ENCODE assay signal across 11 cellular contexts in the genomic region with DNA sequence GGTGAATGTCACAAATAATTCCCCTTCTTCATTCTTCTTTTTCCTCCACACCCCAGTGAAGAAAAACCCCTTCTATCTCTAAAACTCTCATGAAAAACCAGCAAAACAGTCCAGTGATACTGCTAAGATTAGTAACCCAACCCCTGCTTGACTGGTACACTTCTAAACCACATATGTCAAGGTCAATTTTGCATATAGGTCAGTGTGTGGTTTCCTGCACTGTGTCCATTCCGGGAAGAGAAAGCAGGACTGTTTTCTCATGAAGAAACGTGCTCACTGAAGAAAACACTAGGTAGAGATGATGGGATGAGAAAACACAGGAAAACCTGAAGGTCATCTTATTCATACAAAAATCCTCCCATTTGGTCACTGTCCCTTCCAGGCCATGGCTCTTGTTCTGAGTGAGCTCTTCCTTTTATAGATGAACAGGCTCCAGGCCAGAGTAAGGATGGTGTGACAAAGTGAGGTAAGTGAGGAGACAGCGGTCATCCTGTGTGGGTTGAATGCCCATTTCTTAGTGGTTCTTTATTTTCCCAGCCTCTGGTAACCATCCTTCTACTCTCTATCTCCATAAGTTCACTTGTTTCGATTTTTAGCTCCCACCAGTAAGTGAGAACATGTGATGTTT.
DNase-seq lines count a peak whose midpoint lies in the region; ATAC-seq and TF ChIP-seq lines count a peak whose summit lies in the region.
"Had no signal": no experiment of that assay in that cellular context is flagged by ENCODE, and none has a peak within 500 bp of the region (broad histone marks: within the 10 kb centered on the region; RNA-seq: fewer than 3 reads in every experiment).

No MANE protein-coding gene starts in this region.

- H3K27ac ChIP-seq in left lung: no peak overlapping the region
- H3K27ac ChIP-seq: skin epidermis had no signal

- H3K4me1 Mint-ChIP-seq in T-helper 2 cell treated with Interferon-gamma antibody and Interleukin-4, amounts not matched to agents 5 μg/mL and 100 μg/mL, for 36 hours (ENCODE audit: low read depth): peaks cover 14% of the 10 kb centered on the region

- TF ChIP-seq POLR2A in GM18505 (IDR thresholded peaks at IDR 0.05; ENCODE audit: borderline replicate concordance, extremely low read depth, insufficient read depth, insufficient read length): no peak

- H3K9me3 ChIP-seq in left lung: peaks cover 0 to 8% of the 10 kb centered on the region in 2 donors

- DNase-seq in fibroblast of gingiva (ENCODE audit: low read depth): peak; percentile 4
- DNase-seq in T-helper 2 cell treated with Interferon-gamma antibody and Interleukin-4, amounts not matched to agents 5 μg/mL and 100 μg/mL, for 36 hours (ENCODE audit: low spot score): no peak
- DNase-seq in left lung: no peak
- no peak for DNase-seq in Right ventricle myocardium superior
- DNase-seq in kidney glomerular epithelial cell (lab: John Stamatoyannopoulos, UW): no peak
- DNase-seq: COR-L47, cortex of kidney had no signal

- H3K36me3 ChIP-seq in left lung: no peaks in the 10 kb centered on the region

- no peak overlapping the region for H3K4me3 ChIP-seq in left lung
- H3K4me3 ChIP-seq: skin epidermis had no signal

- intact Hi-C loops in left lung (cut with DNase I) (no loop called here), Right ventricle myocardium superior (cut with DNase I) (no loop called here)

- H3K4me3 Mint-ChIP-seq in T-helper 2 cell treated with Interferon-gamma antibody and Interleukin-4, amounts not matched to agents 5 μg/mL and 100 μg/mL, for 36 hours: no peak overlapping the region

- H3K36me3 Mint-ChIP-seq in T-helper 2 cell treated with Interferon-gamma antibody and Interleukin-4, amounts not matched to agents 5 μg/mL and 100 μg/mL, for 36 hours (ENCODE audit: low read depth): no peaks in the 10 kb centered on the region

- no peaks in the 10 kb centered on the region for H3K27me3 ChIP-seq in left lung

- no peak overlapping the region for H3K27ac Mint-ChIP-seq in T-helper 2 cell treated with Interferon-gamma antibody and Interleukin-4, amounts not matched to agents 5 μg/mL and 100 μg/mL, for 36 hours

- TF ChIP-seq CTCF in left lung (IDR thresholded peaks at IDR 0.05): no peak

- peaks cover 17% of the 10 kb centered on the region for H3K9me3 Mint-ChIP-seq in T-helper 2 cell treated with Interferon-gamma antibody and Interleukin-4, amounts not matched to agents 5 μg/mL and 100 μg/mL, for 36 hours

- H3K4me1 ChIP-seq in left lung: no peaks in the 10 kb centered on the region

- peaks cover 56% of the 10 kb centered on the region for H3K27me3 Mint-ChIP-seq in T-helper 2 cell treated with Interferon-gamma antibody and Interleukin-4, amounts not matched to agents 5 μg/mL and 100 μg/mL, for 36 hours (ENCODE audit: low read depth)

- peak; percentile 50 for ATAC-seq in GM18505 (IDR thresholded peaks at IDR 0.05; ENCODE audit: unreplicated experiment)
- peak; percentile 79 for ATAC-seq in GM21447 (IDR thresholded peaks at IDR 0.05; ENCODE audit: unreplicated experiment)
- peak; percentile 58 for ATAC-seq in HG03342 (IDR thresholded peaks at IDR 0.05; ENCODE audit: unreplicated experiment)
- no peak for ATAC-seq in left lung
- no peak for ATAC-seq in Right ventricle myocardium superior (ENCODE audit: poor library complexity)

Comparison
In these comparisons a context has a peak if more than half of its experiments do, and no peak if none do; other contexts are left out.
1. ATAC-seq: peak in GM18505 (single experiment), GM21447 (single experiment) and HG03342 (single experiment); none in left lung (single experiment) and Right ventricle myocardium superior (single experiment).